ENCODE assay signal across 7 cellular contexts in the genomic region with DNA sequence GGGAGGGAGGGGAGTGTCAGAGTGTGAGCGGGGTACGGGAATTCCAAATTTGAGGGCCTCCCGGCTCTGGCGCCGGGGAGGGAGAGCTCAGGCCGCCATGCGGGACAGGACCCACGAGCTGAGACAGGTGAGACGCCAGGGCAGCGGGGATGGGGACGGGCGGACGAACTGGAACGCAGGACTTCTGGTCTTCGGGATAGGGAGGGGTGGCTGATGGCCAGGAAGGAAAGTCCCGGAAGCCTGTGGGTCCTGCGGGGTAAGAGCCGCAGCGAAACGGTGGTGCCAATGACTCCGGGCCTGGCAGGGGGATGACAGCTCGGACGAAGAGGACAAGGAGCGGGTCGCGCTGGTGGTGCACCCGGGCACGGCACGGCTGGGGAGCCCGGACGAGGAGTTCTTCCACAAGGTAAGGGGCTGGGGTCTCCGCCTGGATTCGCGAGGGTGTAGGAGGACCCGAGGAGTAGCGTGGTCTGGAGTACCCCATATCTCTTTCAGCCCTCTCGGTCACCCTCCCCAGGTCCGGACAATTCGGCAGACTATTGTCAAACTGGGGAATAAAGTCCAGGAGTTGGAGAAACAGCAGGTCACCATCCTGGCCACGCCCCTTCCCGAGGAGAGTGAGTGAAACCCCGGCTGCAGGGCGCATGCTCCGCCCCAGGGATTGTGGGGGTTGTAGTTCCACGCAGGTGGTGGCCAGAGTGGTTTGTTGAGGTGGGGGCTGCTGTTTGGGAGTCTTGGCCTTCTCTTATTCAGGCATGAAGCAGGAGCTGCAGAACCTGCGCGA. TPM values are rescaled to one million over a fixed set of nuclear protein-coding genes. Genes with fewer than 3 reads are reported as not detected.
DNase-seq lines count a peak whose midpoint lies in the region; ATAC-seq and TF ChIP-seq lines count a peak whose summit lies in the region.

No MANE protein-coding gene starts in this region.

- DNase-seq in NCI-H2107 (lab: John Stamatoyannopoulos, UW) (peak; percentile 17), UCSD-AML1 (lab: John Stamatoyannopoulos, UW; ENCODE audit: unreplicated experiment) (peak; percentile 83), body of pancreas (peak; percentile 94 to 96 (median 95)), skeletal muscle cell (ENCODE audit: low read depth) (peak; percentile 34)

- intact Hi-C loops in body of pancreas (cut with DNase I) = no loop called here

- peak overlapping the region; percentile 60 for H3K9ac ChIP-seq in iPS-18a (ENCODE audit: low read length)

- peak; percentile 45 for ATAC-seq in GM18505 (IDR thresholded peaks at IDR 0.05; ENCODE audit: unreplicated experiment)
- peak; percentile 32 for ATAC-seq in HG02938 (IDR thresholded peaks at IDR 0.05; ENCODE audit: unreplicated experiment)
- peak; percentile 73 for ATAC-seq in body of pancreas

- H3K36me3 ChIP-seq in body of pancreas (replicated peaks in 1 of 2; ENCODE audit: insufficient read depth in 1 of 2, low read depth in 2 of 2) (peaks cover 0 to 8% of the 10 kb centered on the region in 2 donors), iPS-18a (ENCODE audit: control insufficient read depth, low read depth, low read length) (no peaks in the 10 kb centered on the region)

- peak; percentile 50 for TF ChIP-seq POLR2A in GM18505 (IDR thresholded peaks at IDR 0.05; ENCODE audit: borderline replicate concordance, extremely low read depth, insufficient read depth, insufficient read length)
- peak in 2 of 3 donors; percentile 46 to 57 for TF ChIP-seq POLR2A in body of pancreas (IDR thresholded peaks at IDR 0.05)

- H3K9me3 ChIP-seq in body of pancreas = no peaks in the 10 kb centered on the region
- H3K9me3 ChIP-seq in iPS-18a (ENCODE audit: control insufficient read depth, low read depth, low read length) = no peaks in the 10 kb centered on the region

- peaks cover 15% of the 10 kb centered on the region for H3K4me1 ChIP-seq in body of pancreas
- H3K4me1 ChIP-seq in iPS-18a (ENCODE audit: control insufficient read depth, low read depth, low read length) = peaks cover 2% of the 10 kb centered on the region

- TF ChIP-seq CTCF in body of pancreas (IDR thresholded peaks at IDR 0.05) = no peak

- 0% methylated on average over 19 to 47 of the region's 47 CpGs for WGBS in body of pancreas, 2 donors

- peak overlapping the region; percentile 76 to 94 (median 90) for H3K27ac ChIP-seq in body of pancreas
- H3K27ac ChIP-seq in iPS-18a (ENCODE audit: low read length) = no peak overlapping the region

- H3K27me3 ChIP-seq in body of pancreas (no peaks in the 10 kb centered on the region), iPS-18a (ENCODE audit: control insufficient read depth, insufficient read depth, low read length) (no peaks in the 10 kb centered on the region)

- H3K4me3 ChIP-seq in body of pancreas = peak overlapping the region; percentile 54 to 84
- H3K4me3 ChIP-seq in iPS-18a (ENCODE audit: low read length) = peak overlapping the region; percentile 98
- H3K4me3 ChIP-seq in skeletal muscle cell (ENCODE audit: low read depth, low read length) = peak overlapping the region; percentile 98

RNA-seq across cellular contexts. Expression of a gene that starts 0.5 kb away (rescaled TPM):
- total RNA-seq in body of pancreas = 10 to 100 TPM; 25.9 to 38.6 TPM

RNA-seq across cellular contexts. Expression of a gene that starts 23.5 kb away (rescaled TPM):
- total RNA-seq in body of pancreas = under 1 TPM; 0.26 to 0.33 TPM

RNA-seq across cellular contexts. Expression of a gene that starts 40.1 kb away (rescaled TPM):
- total RNA-seq in body of pancreas = 10 to 100 TPM in 1 of 2 donors, 1 to 10 TPM in 1; 2.9 to 15.2 TPM

RNA-seq across cellular contexts. Expression of a gene that starts 40.3 kb away (rescaled TPM):
- 10 to 100 TPM; 12.7 to 14.5 TPM for total RNA-seq in body of pancreas

RNA-seq across cellular contexts. Expression of a gene that starts 48.9 kb away (rescaled TPM):
- 10 to 100 TPM; 20.5 to 21.4 TPM for total RNA-seq in body of pancreas

Comparison
In these comparisons a context has a peak if more than half of its experiments do, and no peak if none do; other contexts are left out.
1. DNase-seq: peak in every context shown above with its lines; median percentile 95 in body of pancreas; 83 in UCSD-AML1; 34 in skeletal muscle cell; 17 in NCI-H2107.